In the genomic region with DNA sequence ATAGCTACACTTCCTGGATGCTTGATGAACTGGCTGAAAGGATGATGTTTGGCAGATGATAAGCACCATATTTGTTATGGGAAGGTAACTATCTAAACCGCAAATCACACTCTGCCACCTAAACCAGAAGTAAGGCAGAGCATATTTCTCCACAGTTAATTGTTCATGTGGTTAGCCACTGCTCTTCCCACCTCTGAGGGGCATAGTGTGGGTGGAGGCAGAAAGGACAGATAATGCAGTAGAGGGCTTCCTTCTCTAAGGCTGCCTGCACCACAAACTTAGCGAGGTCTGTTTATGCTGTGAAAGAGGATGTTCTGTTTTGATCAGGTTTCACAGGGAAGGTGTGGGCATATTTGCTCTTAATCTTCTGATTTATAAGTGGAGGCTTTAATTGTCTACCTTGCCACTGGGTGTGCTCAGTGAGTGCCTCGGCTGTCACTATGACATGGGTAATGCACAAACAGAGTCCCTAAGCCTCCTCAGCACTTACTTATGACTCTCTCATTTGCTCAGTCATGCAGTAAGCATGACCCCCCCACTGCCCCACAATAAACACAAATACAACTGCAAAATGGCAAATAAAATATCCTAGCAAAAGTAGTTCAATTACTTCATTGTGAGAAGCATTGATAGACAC, we compare ENCODE assay signal across 14 cellular contexts.
A peak's percentile ranks its signal among the peaks of the same experiment; 100 is the strongest.
DNase-seq lines count a peak whose midpoint lies in the region; ATAC-seq and TF ChIP-seq lines count a peak whose summit lies in the region.
"Had no signal": no experiment of that assay in that cellular context is flagged by ENCODE, and none has a peak within 500 bp of the region (broad histone marks: within the 10 kb centered on the region; RNA-seq: fewer than 3 reads in every experiment).

No MANE protein-coding gene starts in this region.

- no peak overlapping the region for H3K27ac ChIP-seq in DND-41 (ENCODE audit: low read length)
- no peak overlapping the region for H3K27ac ChIP-seq in OCI-LY3 (ENCODE audit: low read length)
- H3K27ac ChIP-seq: dorsolateral prefrontal cortex, upper lobe of left lung had no signal

- H3K4me1 ChIP-seq in DND-41 (ENCODE audit: insufficient read depth, low read length) (0 out of 2 replicates have a peak, but pooled peaks cover 7% of the 10 kb centered on the region), OCI-LY3 (ENCODE audit: low read length) (peaks cover 8% of the 10 kb centered on the region)
- H3K4me1 ChIP-seq: upper lobe of left lung had no signal

- no peak overlapping the region for H3K27ac Mint-ChIP-seq in effector memory CD8-positive, alpha-beta T cell

- H4K20me1 ChIP-seq in DND-41 (ENCODE audit: insufficient read depth, low read length) (no peaks in the 10 kb centered on the region), OCI-LY3 (ENCODE audit: insufficient read depth, low read length) (no peaks in the 10 kb centered on the region)

- H3K27me3 Mint-ChIP-seq in effector memory CD8-positive, alpha-beta T cell, result no peaks in the 10 kb centered on the region

- no peak overlapping the region for H3K4me3 Mint-ChIP-seq in effector memory CD8-positive, alpha-beta T cell

- H3K9me3 Mint-ChIP-seq in effector memory CD8-positive, alpha-beta T cell, result peaks cover 9 to 18% of the 10 kb centered on the region in 2 donors

- H3K79me2 ChIP-seq in DND-41 (ENCODE audit: insufficient read depth, low read length) (no peaks in the 10 kb centered on the region), OCI-LY3 (ENCODE audit: low read length) (no peaks in the 10 kb centered on the region)

- no peak overlapping the region for H2AFZ ChIP-seq in DND-41 (ENCODE audit: low read depth, low read length)
- H2AFZ ChIP-seq in OCI-LY3 (ENCODE audit: low read depth, low read length), result peak overlapping the region; percentile 67

- H3K4me3 ChIP-seq in DND-41 (ENCODE audit: low read depth in 1 of 2, low read length in 2 of 2) (no peak overlapping the region), OCI-LY3 (ENCODE audit: low read length) (peak overlapping the region; percentile 9; the same call in 1 of the 2 replicates)
- H3K4me3 ChIP-seq: dorsolateral prefrontal cortex, upper lobe of left lung had no signal

- H3K4me2 ChIP-seq in DND-41 (ENCODE audit: insufficient read depth, low read length), result no peak overlapping the region
- peak overlapping the region; percentile 49 for H3K4me2 ChIP-seq in OCI-LY3 (ENCODE audit: low read length)

- TF ChIP-seq CTCF in DND-41 (IDR thresholded peaks at IDR 0.05; ENCODE audit: borderline replicate concordance, extremely low read depth, low read length, poor library complexity, severe bottlenecking) (no peak), OCI-LY3 (IDR thresholded peaks at IDR 0.05; ENCODE audit: low read depth, low read length) (no peak; the same call in 1 of the 2 replicates)

- no peaks in the 10 kb centered on the region for H3K36me3 Mint-ChIP-seq in effector memory CD8-positive, alpha-beta T cell (ENCODE audit: insufficient read depth)

- no peaks in the 10 kb centered on the region for H3K27me3 ChIP-seq in DND-41 (ENCODE audit: insufficient read depth, low read length, poor library complexity)
- H3K27me3 ChIP-seq in OCI-LY3 (ENCODE audit: low read depth, low read length), result no peaks in the 10 kb centered on the region
- H3K27me3 ChIP-seq: dorsolateral prefrontal cortex, upper lobe of left lung had no signal

- ATAC-seq in DND-41 (ENCODE audit: insufficient read depth, low read depth), result peak; percentile 98
- peak; percentile 90 for ATAC-seq in effector memory CD8-positive, alpha-beta T cell (replicated peaks)
- ATAC-seq in HG03039 (IDR thresholded peaks at IDR 0.05; ENCODE audit: unreplicated experiment), result no peak
- ATAC-seq: SK-N-SH treated with all-trans-retinoic acid at 6 μM for 48 hours had no signal

- intact Hi-C loops in posterior cingulate gyrus (cut with DNase I), result no loop called here

- H3K9me3 ChIP-seq in DND-41 (ENCODE audit: insufficient read depth, low read length, severe bottlenecking), result no peaks in the 10 kb centered on the region
- no peaks in the 10 kb centered on the region for H3K9me3 ChIP-seq in OCI-LY3 (ENCODE audit: insufficient read depth, low read length)
- H3K9me3 ChIP-seq: upper lobe of left lung had no signal

- DNase-seq in NCI-H1105 treated with DMSO at 0.1 percent for 48 hours (lab: John Stamatoyannopoulos, UW) (peak; percentile 2), NCI-H1105 (lab: John Stamatoyannopoulos, UW) (no peak), DND-41 (peak; percentile 37), posterior cingulate gyrus (no peak), DMS 273 (lab: John Stamatoyannopoulos, UW; ENCODE audit: unreplicated experiment) (no peak)
- DNase-seq in effector memory CD8-positive, alpha-beta T cell, result peak in 2 of 3 experiments; percentile 1
- DNase-seq: anterior cingulate cortex, DMS79, dorsolateral prefrontal cortex, foreskin fibroblast, upper lobe of left lung had no signal

- no peaks in the 10 kb centered on the region for H3K4me1 Mint-ChIP-seq in effector memory CD8-positive, alpha-beta T cell (ENCODE audit: low read depth in 2 of 2)

- H3K9ac ChIP-seq in DND-41 (ENCODE audit: low read depth, low read length) (no peak overlapping the region), OCI-LY3 (ENCODE audit: low read length) (no peak overlapping the region)

- H3K36me3 ChIP-seq in DND-41 (ENCODE audit: insufficient read depth, low read length), result no peaks in the 10 kb centered on the region
- H3K36me3 ChIP-seq in OCI-LY3 (replicated peaks; ENCODE audit: low read depth, low read length), result no peaks in the 10 kb centered on the region
- H3K36me3 ChIP-seq: upper lobe of left lung had no signal

Comparison
In these comparisons a context has a peak if more than half of its experiments do, and no peak if none do; other contexts are left out.
1. DNase-seq: peak in NCI-H1105 treated with DMSO at 0.1 percent for 48 hours (single experiment), DND-41 (single experiment) and effector memory CD8-positive, alpha-beta T cell (2 of 3); none in NCI-H1105 (single experiment), posterior cingulate gyrus (0 of 10) and DMS 273 (single experiment).